Comparison of ENCODE assay signal across 30 cellular contexts in the genomic region with DNA sequence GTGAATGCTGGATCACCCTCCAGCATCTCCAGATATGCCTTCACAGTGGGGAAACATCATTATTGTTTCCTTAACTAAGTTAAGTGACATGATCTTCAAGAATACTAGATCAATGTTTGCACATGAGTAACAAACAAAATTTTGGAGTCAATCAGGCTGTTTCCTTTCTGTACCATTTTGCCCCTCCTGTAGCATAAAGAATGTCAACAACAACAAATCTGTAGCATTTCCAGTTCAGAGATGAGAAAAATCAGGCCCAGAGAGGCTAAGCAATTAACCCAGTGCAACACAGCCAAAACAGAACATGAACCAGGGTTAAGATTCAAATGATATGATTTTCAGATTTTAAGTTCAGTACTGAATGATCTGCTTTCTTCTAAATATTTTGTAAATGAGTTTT. TPM values are rescaled to one million over a fixed set of nuclear protein-coding genes. Genes with fewer than 3 reads are reported as not detected.
"Had no signal": no experiment of that assay in that cellular context is flagged by ENCODE, and none has a peak within 500 bp of the region (broad histone marks: within the 10 kb centered on the region; RNA-seq: fewer than 3 reads in every experiment).

No MANE protein-coding gene starts in this region.

- ATAC-seq: effector memory CD8-positive, alpha-beta T cell; gastrocnemius medialis; heart right ventricle; left cardiac atrium; left lung; left ventricle myocardium superior; lower lobe of right lung; mucosa of descending colon; naive thymus-derived CD8-positive, alpha-beta T cell had no signal

- H3K4me1 Mint-ChIP-seq: mesothelial cell of epicardium, naive B cell had no signal

- H3K4me3 ChIP-seq: colonic mucosa, esophagus muscularis mucosa, gastrocnemius medialis, heart right ventricle, left lung, lower lobe of right lung, mucosa of descending colon had no signal

- H3K9me3 ChIP-seq: colonic mucosa, gastrocnemius medialis, lower lobe of right lung, mucosa of descending colon had no signal

- H3K36me3 Mint-ChIP-seq: mesothelial cell of epicardium had no signal

- FAIRE-seq: endothelial cell of umbilical vein, islet of Langerhans, keratinocyte had no signal

- H3K36me3 ChIP-seq: colonic mucosa, esophagus muscularis mucosa, gastrocnemius medialis, heart right ventricle, left lung, lower lobe of right lung had no signal

- H3K4me1 ChIP-seq: colonic mucosa, esophagus muscularis mucosa, gastrocnemius medialis, heart right ventricle, left lung, lower lobe of right lung had no signal

- H3K27me3 ChIP-seq: colonic mucosa had no signal

- H3K27ac Mint-ChIP-seq: dendritic cell treated with granulocyte-macrophage colony-stimulating factor and Interleukin-4, amounts not matched to agents 40 ng/mL and 50 ng/mL, for 4 days; effector memory CD8-positive, alpha-beta T cell; mesothelial cell of epicardium; naive thymus-derived CD8-positive, alpha-beta T cell had no signal

- H3K9me3 Mint-ChIP-seq: dendritic cell treated with granulocyte-macrophage colony-stimulating factor and Interleukin-4, amounts not matched to agents 40 ng/mL and 50 ng/mL, for 4 days had no signal

- H3K4me3 Mint-ChIP-seq: dendritic cell treated with granulocyte-macrophage colony-stimulating factor and Interleukin-4, amounts not matched to agents 40 ng/mL and 50 ng/mL, for 4 days; effector memory CD8-positive, alpha-beta T cell; mesothelial cell of epicardium; naive B cell; naive thymus-derived CD8-positive, alpha-beta T cell had no signal

- DNase-seq: colonic mucosa; cortex of kidney; effector CD8-positive, alpha-beta T cell; effector memory CD8-positive, alpha-beta T cell; foreskin fibroblast; foreskin melanocyte; gastrocnemius medialis; glutamatergic neuron; head of caudate nucleus; heart right ventricle; hippocampal formation; left cardiac atrium; left lung; left ventricle myocardium superior; lower lobe of right lung; mesenchymal stem cell; mucosa of descending colon; naive B cell; naive thymus-derived CD8-positive, alpha-beta T cell had no signal

- H3K27ac ChIP-seq: colonic mucosa, esophagus muscularis mucosa, gastrocnemius medialis, heart right ventricle, left lung, lower lobe of right lung had no signal

RNA-seq across cellular contexts. Expression of a gene that starts 31.7 kb away (rescaled TPM):
- total RNA-seq: dermis microvascular lymphatic vessel endothelial cell; endothelial cell of umbilical vein; esophagus muscularis mucosa; glomerular endothelial cell; lower lobe of right lung; lung microvascular endothelial cell; mesenteric fat pad; myocyte; naive thymus-derived CD8-positive, alpha-beta T cell had no signal
- polyA plus RNA-seq: endothelial cell of umbilical vein; keratinocyte; naive thymus-derived CD8-positive, alpha-beta T cell had no signal
